Comparison of ENCODE assay signal across 8 cellular contexts in the genomic region with DNA sequence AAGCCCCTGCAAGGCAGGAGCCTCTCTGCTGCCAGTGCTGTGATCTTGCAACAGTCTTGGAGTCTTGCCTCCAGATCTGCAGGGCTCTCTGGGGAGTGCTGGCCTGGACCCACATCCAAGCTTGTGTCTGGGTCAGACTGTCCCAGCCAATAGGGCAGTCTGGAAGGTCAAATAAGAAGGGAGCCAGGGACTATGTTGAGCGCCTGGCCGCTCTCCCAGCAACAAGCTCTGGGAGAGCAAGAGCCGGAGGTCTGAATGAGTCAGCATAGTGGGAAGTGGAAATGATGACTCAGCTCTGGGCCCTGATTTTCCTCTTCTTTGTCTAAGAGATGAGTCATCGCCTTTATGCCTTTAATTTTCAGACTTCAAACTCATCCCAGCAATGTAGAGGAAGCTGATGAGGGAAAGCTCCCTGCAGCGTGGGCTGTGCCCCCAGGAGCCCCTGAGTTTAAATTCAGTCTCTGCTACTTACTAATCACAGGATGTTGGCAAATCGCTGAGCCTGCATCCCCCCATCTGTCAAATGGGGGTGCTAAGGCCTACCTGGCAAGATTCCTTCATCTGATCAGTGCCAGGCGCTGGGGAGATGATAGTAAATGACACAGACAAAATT. TPM values are rescaled to one million over a fixed set of nuclear protein-coding genes. Genes with fewer than 3 reads are reported as not detected.
DNase-seq lines count a peak whose midpoint lies in the region; ATAC-seq and TF ChIP-seq lines count a peak whose summit lies in the region.

No MANE protein-coding gene starts in this region.

- no peaks in the 10 kb centered on the region for H3K36me3 ChIP-seq in RWPE2 (ENCODE audit: low read depth)
- H3K36me3 ChIP-seq in adipocyte (ENCODE audit: control insufficient read depth, insufficient read depth, low read length, severe bottlenecking): no peaks in the 10 kb centered on the region

- intact Hi-C loops in left cardiac atrium (cut with DNase I): no loop called here

- no peaks in the 10 kb centered on the region for H3K9me3 ChIP-seq in AG04450 (ENCODE audit: control insufficient read depth, insufficient read depth, low read length)
- H3K9me3 ChIP-seq in RWPE2 (ENCODE audit: severe bottlenecking): no peaks in the 10 kb centered on the region
- peaks cover 7% of the 10 kb centered on the region for H3K9me3 ChIP-seq in adipocyte (ENCODE audit: control insufficient read depth, low read length)

- ATAC-seq in GM18907 (IDR thresholded peaks at IDR 0.05; ENCODE audit: unreplicated experiment): peak; percentile 77
- peak; percentile 70 for ATAC-seq in HG03460 (IDR thresholded peaks at IDR 0.05; ENCODE audit: unreplicated experiment)
- peak; percentile 94 for ATAC-seq in RWPE2 (ENCODE audit: low read depth)
- peak; percentile 99 to 100 for ATAC-seq in left cardiac atrium
- no peak for ATAC-seq in HG03135 (IDR thresholded peaks at IDR 0.05; ENCODE audit: unreplicated experiment)

- H3K27ac ChIP-seq in AG04450 (ENCODE audit: low read depth, low read length) (peak overlapping the region; percentile 99), RWPE2 (ENCODE audit: poor library complexity, severe bottlenecking) (peak overlapping the region; percentile 90)

- TF ChIP-seq CTCF in AG04450 (IDR thresholded peaks at IDR 0.05; ENCODE audit: low read depth, low read length) (no peak), RWPE2 (IDR thresholded peaks at IDR 0.05; ENCODE audit: poor library complexity, severe bottlenecking) (no peak)

- H3K27me3 ChIP-seq in AG04450 (ENCODE audit: control insufficient read depth, insufficient read depth, low read length) (no peaks in the 10 kb centered on the region), RWPE2 (ENCODE audit: insufficient read depth, poor library complexity, severe bottlenecking) (no peaks in the 10 kb centered on the region), adipocyte (replicated peaks; ENCODE audit: control insufficient read depth, insufficient read depth, low read length) (no peaks in the 10 kb centered on the region)

- no peak overlapping the region for H3K4me3 ChIP-seq in AG04450 (ENCODE audit: low read depth, low read length)
- H3K4me3 ChIP-seq in RWPE2 (ENCODE audit: severe bottlenecking): no peak overlapping the region
- H3K4me3 ChIP-seq in adipocyte (ENCODE audit: low read length): peak overlapping the region; percentile 43

- POLR2A ChIA-PET in AG04450 (lab: Yijun Ruan, JAX): interaction anchor here (0.6 to 2.7 kb wide), 10 partner anchors 14 to 182 kb away, joined by 3 to 36 read pairs (median 6); a partner anchor contains a TSS

- H3K4me1 ChIP-seq in RWPE2 (ENCODE audit: insufficient read depth, poor library complexity, severe bottlenecking) (peaks cover 19% of the 10 kb centered on the region), adipocyte (ENCODE audit: control insufficient read depth, insufficient read depth, low read length) (peaks cover 20% of the 10 kb centered on the region)

- DNase-seq in AG04450 (ENCODE audit: low read depth, low spot score) (peak; percentile 98), RWPE2 (ENCODE audit: low spot score) (peak; percentile 94), adipocyte (ENCODE audit: low read depth) (peak; percentile 99), left cardiac atrium (peak; percentile 91), pulmonary artery endothelial cell (ENCODE audit: low read depth, low spot score) (peak; percentile 96)

- CTCF ChIA-PET in AG04450 (lab: Charles Lee): interaction anchor here (0.6 to 3.8 kb wide), 5 partner anchors 14 to 111 kb away, joined by 3 to 16 read pairs (median 3); no protein-coding TSS in a partner anchor

- peak overlapping the region; percentile 70 for H3K9ac ChIP-seq in adipocyte (ENCODE audit: low read length)

RNA-seq across cellular contexts. Expression of a gene that starts 43.6 kb away (rescaled TPM):
- 38.1 and 40.3 TPM in 2 replicates for polyA plus RNA-seq in AG04450 (2011; rRNA removed)
- 52.5 and 69.7 TPM in 2 replicates for polyA minus RNA-seq in AG04450 (2011; rRNA and poly(A)+ RNA removed)
- total RNA-seq in left cardiac atrium (10 to 100 TPM; 35.6 to 50.5 TPM), pulmonary artery endothelial cell (70.5 and 74.2 TPM in 2 replicates)
